ENCODE assay signal across 13 cellular contexts in genomic region chr14:101113108-101113612, GRCh38.
"Had no signal": no experiment of that assay in that cellular context is flagged by ENCODE, and none has a peak within 500 bp of the region (broad histone marks: within the 10 kb centered on the region; RNA-seq: fewer than 3 reads in every experiment).

No MANE protein-coding gene starts in this region.

- DNase-seq: activated CD4-positive, alpha-beta T cell treated with anti-CD3 and anti-CD28 coated beads, Interleukin-2, amount 10 ng/mL, durations not matched to agents 7 days and 5 days; activated effector memory CD4-positive, alpha-beta T cell treated with Interleukin-2 at 50 U/mL for 16 hours; activated naive CD4-positive, alpha-beta T cell treated with anti-CD3 and anti-CD28 coated beads, Interleukin-2, amount 50 U/mL, for 16 hours; erythroblast; stimulated activated CD4-positive, alpha-beta T cell treated with anti-CD3 and anti-CD28 coated beads, Interleukin-12 subunit alpha, Interleukin-12 subunit beta, amount 100 ng/mL, for 4 hours; T-helper 2 cell; transverse colon had no signal

- H3K4me3 ChIP-seq: dorsolateral prefrontal cortex, gastroesophageal sphincter, pancreas, SJSA1, transverse colon had no signal

- H3K27ac ChIP-seq: dorsolateral prefrontal cortex, gastroesophageal sphincter, pancreas, SJSA1, transverse colon had no signal

- H3K4me1 ChIP-seq: gastroesophageal sphincter, pancreas, SJSA1, transverse colon had no signal

- H3K9me3 ChIP-seq: gastroesophageal sphincter, pancreas, SJSA1, transverse colon had no signal

- H3K27ac Mint-ChIP-seq: activated CD4-positive, alpha-beta T cell treated with anti-CD3 and anti-CD28 coated beads, Interleukin-2, amount 10 ng/mL, durations not matched to agents 7 days and 5 days; mesothelial cell of epicardium; stimulated activated memory B cell treated with anti-CD40 and anti-IgM and Interleukin-4, amounts not matched to agents 10 μg/mL and 1 μg/mL and 100 μg/mL, for 72 hours had no signal

- H3K36me3 ChIP-seq: gastroesophageal sphincter, pancreas, SJSA1, transverse colon had no signal

- ATAC-seq: gastroesophageal sphincter; pancreas; stimulated activated memory B cell treated with anti-CD40 and anti-IgM and Interleukin-4, amounts not matched to agents 10 μg/mL and 1 μg/mL and 100 μg/mL, for 72 hours had no signal

- H3K27me3 Mint-ChIP-seq: activated CD4-positive, alpha-beta T cell treated with anti-CD3 and anti-CD28 coated beads, Interleukin-2, amount 10 ng/mL, durations not matched to agents 7 days and 5 days; stimulated activated memory B cell treated with anti-CD40 and anti-IgM and Interleukin-4, amounts not matched to agents 10 μg/mL and 1 μg/mL and 100 μg/mL, for 72 hours had no signal

- H3K4me3 Mint-ChIP-seq: activated CD4-positive, alpha-beta T cell treated with anti-CD3 and anti-CD28 coated beads, Interleukin-2, amount 10 ng/mL, durations not matched to agents 7 days and 5 days; mesothelial cell of epicardium; stimulated activated memory B cell treated with anti-CD40 and anti-IgM and Interleukin-4, amounts not matched to agents 10 μg/mL and 1 μg/mL and 100 μg/mL, for 72 hours had no signal

- H3K4me1 Mint-ChIP-seq: activated CD4-positive, alpha-beta T cell treated with anti-CD3 and anti-CD28 coated beads, Interleukin-2, amount 10 ng/mL, durations not matched to agents 7 days and 5 days; stimulated activated memory B cell treated with anti-CD40 and anti-IgM and Interleukin-4, amounts not matched to agents 10 μg/mL and 1 μg/mL and 100 μg/mL, for 72 hours had no signal

- H3K9me3 Mint-ChIP-seq: activated CD4-positive, alpha-beta T cell treated with anti-CD3 and anti-CD28 coated beads, Interleukin-2, amount 10 ng/mL, durations not matched to agents 7 days and 5 days; mesothelial cell of epicardium had no signal

- H3K27me3 ChIP-seq: dorsolateral prefrontal cortex, gastroesophageal sphincter, pancreas, SJSA1, transverse colon had no signal

- H3K36me3 Mint-ChIP-seq: mesothelial cell of epicardium; stimulated activated memory B cell treated with anti-CD40 and anti-IgM and Interleukin-4, amounts not matched to agents 10 μg/mL and 1 μg/mL and 100 μg/mL, for 72 hours had no signal
